19 cellular contexts compared by ENCODE assay signal in genomic region chr15:79105141-79105540, GRCh38. TPM values are rescaled to one million over a fixed set of nuclear protein-coding genes. Genes with fewer than 3 reads are reported as not detected.
DNase-seq lines count a peak whose midpoint lies in the region; ATAC-seq and TF ChIP-seq lines count a peak whose summit lies in the region.
"Had no signal": no experiment of that assay in that cellular context is flagged by ENCODE, and none has a peak within 500 bp of the region (broad histone marks: within the 10 kb centered on the region; RNA-seq: fewer than 3 reads in every experiment).

No MANE protein-coding gene starts in this region.

- H3K79me2 ChIP-seq in H9 (ENCODE audit: insufficient read depth, low read length): no peaks in the 10 kb centered on the region

- H3K9me3 Mint-ChIP-seq in H9 (no peaks in the 10 kb centered on the region), Calu3 (ENCODE audit: low read depth, unreplicated experiment) (no peaks in the 10 kb centered on the region)
- no peaks in the 10 kb centered on the region for H3K9me3 Mint-ChIP-seq in stimulated activated memory B cell treated with anti-CD40 and anti-IgM and Interleukin-4, amounts not matched to agents 10 μg/mL and 1 μg/mL and 100 μg/mL, for 72 hours
- H3K9me3 Mint-ChIP-seq: GM23338 had no signal

- no peak overlapping the region for H3K27ac Mint-ChIP-seq in H9
- peak overlapping the region; percentile 80 for H3K27ac Mint-ChIP-seq in stimulated activated memory B cell treated with anti-CD40 and anti-IgM and Interleukin-4, amounts not matched to agents 10 μg/mL and 1 μg/mL and 100 μg/mL, for 72 hours
- no peak overlapping the region for H3K27ac Mint-ChIP-seq in Calu3 (ENCODE audit: unreplicated experiment)
- H3K27ac Mint-ChIP-seq: B cell; CD4-positive, CD25-positive, alpha-beta regulatory T cell; CD8-positive, alpha-beta memory T cell; GM23338 had no signal

- H3K56ac ChIP-seq in H9 (ENCODE audit: insufficient read length, low read depth, low read length): no peak overlapping the region

- H3K4me3 ChIP-seq in coronary artery: no peak overlapping the region
- H3K4me3 ChIP-seq in esophagus muscularis mucosa: no peak overlapping the region
- H3K4me3 ChIP-seq: BLaER1 treated with 17β-estradiol and CSF1 and Interleukin-3, amounts not matched to agents 10 nM and 100 nM; GM23338 had no signal

- H4K8ac ChIP-seq in H9 (replicated peaks; ENCODE audit: insufficient read length, low read depth, low read length): no peak overlapping the region

- no peaks in the 10 kb centered on the region for H3K9me3 ChIP-seq in H9 (ENCODE audit: control insufficient read depth, low read depth, low read length)
- no peaks in the 10 kb centered on the region for H3K9me3 ChIP-seq in esophagus muscularis mucosa

- intact Hi-C loops in esophagus muscularis mucosa (cut with DNase I) (no loop called here), Calu3 (cut with micrococcal nuclease; ENCODE audit: unreplicated experiment) (no loop called here)

- no peak for TF ChIP-seq CTCF in H9 (conservative IDR thresholded peaks at IDR 0.05)
- no peak for TF ChIP-seq CTCF in coronary artery (IDR thresholded peaks at IDR 0.05)
- TF ChIP-seq CTCF in esophagus muscularis mucosa (IDR thresholded peaks at IDR 0.05): no peak
- no peak for TF ChIP-seq CTCF in Calu3 (IDR thresholded peaks at IDR 0.05; ENCODE audit: unreplicated experiment)

- H3K27me3 ChIP-seq in H9 (ENCODE audit: insufficient read depth, low read length): no peaks in the 10 kb centered on the region; the same call in 1 of the 2 replicates
- H3K27me3 ChIP-seq in esophagus muscularis mucosa: peaks cover 0 to 45% (median under 1%) of the 10 kb centered on the region in 4 donors
- H3K27me3 ChIP-seq: BLaER1 treated with 17β-estradiol and CSF1 and Interleukin-3, amounts not matched to agents 10 nM and 100 nM had no signal

- no peak overlapping the region for H3K9ac ChIP-seq in H9 (ENCODE audit: extremely low read depth, insufficient read length, low read length)
- H3K9ac ChIP-seq: BLaER1 treated with 17β-estradiol and CSF1 and Interleukin-3, amounts not matched to agents 10 nM and 100 nM had no signal

- no peaks in the 10 kb centered on the region for H3K79me1 ChIP-seq in H9 (ENCODE audit: insufficient read depth, low read depth, low read length, poor library complexity, severe bottlenecking)

- H3K23me2 ChIP-seq in H9 (ENCODE audit: insufficient read length, low read depth, low read length, poor library complexity, severe bottlenecking): no peaks in the 10 kb centered on the region

- no peak overlapping the region for H2BK12ac ChIP-seq in H9 (ENCODE audit: insufficient read length, low read depth, low read length)

- H4K20me1 ChIP-seq in H9 (ENCODE audit: control insufficient read depth, insufficient read depth, insufficient read length): no peaks in the 10 kb centered on the region
- H4K20me1 ChIP-seq: BLaER1 treated with 17β-estradiol and CSF1 and Interleukin-3, amounts not matched to agents 10 nM and 100 nM had no signal

- H4K5ac ChIP-seq in H9 (ENCODE audit: insufficient read length, low read depth, low read length): no peak overlapping the region

- CTCF ChIA-PET in Calu3 (lab: Charles Lee): no interaction called here

- H3K4me3 Mint-ChIP-seq in H9 (no peak overlapping the region), Calu3 (ENCODE audit: low read depth, unreplicated experiment) (no peak overlapping the region)
- H3K4me3 Mint-ChIP-seq in stimulated activated memory B cell treated with anti-CD40 and anti-IgM and Interleukin-4, amounts not matched to agents 10 μg/mL and 1 μg/mL and 100 μg/mL, for 72 hours: no peak overlapping the region
- H3K4me3 Mint-ChIP-seq: B cell; CD4-positive, CD25-positive, alpha-beta regulatory T cell; CD8-positive, alpha-beta memory T cell; GM23338 had no signal

- no peak overlapping the region for H3K4ac ChIP-seq in H9 (ENCODE audit: low read depth, low read length)

- no CpG with 5 or more reads among the region's 4 CpGs for WGBS in H9 (ENCODE audit: extremely low coverage, insufficient read length, low lambda C conversion rate)
- WGBS in esophagus muscularis mucosa: 100% methylated on average over 2 of the region's 4 CpGs

- H3K36me3 Mint-ChIP-seq in H9 (ENCODE audit: insufficient read depth in 1 of 3, low read depth in 3 of 3) (no peaks in the 10 kb centered on the region), Calu3 (ENCODE audit: insufficient read depth, unreplicated experiment) (no peaks in the 10 kb centered on the region)
- no peaks in the 10 kb centered on the region for H3K36me3 Mint-ChIP-seq in stimulated activated memory B cell treated with anti-CD40 and anti-IgM and Interleukin-4, amounts not matched to agents 10 μg/mL and 1 μg/mL and 100 μg/mL, for 72 hours
- H3K36me3 Mint-ChIP-seq: CD4-positive, CD25-positive, alpha-beta regulatory T cell; CD8-positive, alpha-beta memory T cell had no signal

- H2BK120ac ChIP-seq in H9 (ENCODE audit: low read depth, low read length, poor library complexity, severe bottlenecking): no peak overlapping the region

- peaks cover 69% of the 10 kb centered on the region for H3K27me3 Mint-ChIP-seq in H9 (ENCODE audit: low read depth)
- H3K27me3 Mint-ChIP-seq in stimulated activated memory B cell treated with anti-CD40 and anti-IgM and Interleukin-4, amounts not matched to agents 10 μg/mL and 1 μg/mL and 100 μg/mL, for 72 hours: peaks cover 44% of the 10 kb centered on the region
- peaks cover 100% of the 10 kb centered on the region for H3K27me3 Mint-ChIP-seq in Calu3 (ENCODE audit: unreplicated experiment)

- H2BK20ac ChIP-seq in H9 (ENCODE audit: low read depth, low read length, poor library complexity, severe bottlenecking): no peak overlapping the region

- no peak overlapping the region for H2BK15ac ChIP-seq in H9 (ENCODE audit: low read depth, low read length)

- no peak for TF ChIP-seq POLR2A in esophagus muscularis mucosa (IDR thresholded peaks at IDR 0.05; ENCODE audit: low read depth)

- H4K91ac ChIP-seq in H9 (ENCODE audit: insufficient read length, low read depth, low read length): no peak overlapping the region

- no peak overlapping the region for H3T11ph ChIP-seq in H9 (ENCODE audit: low read length)

- no peak overlapping the region for H3K14ac ChIP-seq in H9 (ENCODE audit: insufficient read depth, low read length)

- H2AFZ ChIP-seq in H9 (ENCODE audit: low read length): no peak overlapping the region
- H2AFZ ChIP-seq: GM23338 had no signal

- H3K4me1 ChIP-seq in H9 (ENCODE audit: insufficient read depth, low read length) (no peaks in the 10 kb centered on the region), esophagus muscularis mucosa (no peaks in the 10 kb centered on the region)

- no peak overlapping the region for H3K4me2 ChIP-seq in H9 (ENCODE audit: insufficient read depth, insufficient read length, low read length)
- H3K4me2 ChIP-seq: GM23338 had no signal

- ATAC-seq in stimulated activated memory B cell treated with anti-CD40 and anti-IgM and Interleukin-4, amounts not matched to agents 10 μg/mL and 1 μg/mL and 100 μg/mL, for 72 hours: no peak
- ATAC-seq in HG03108 (IDR thresholded peaks at IDR 0.05; ENCODE audit: unreplicated experiment): no peak
- ATAC-seq: GM23338 had no signal

- no peak overlapping the region for H3K18ac ChIP-seq in H9 (ENCODE audit: insufficient read length, low read depth, low read length)

- H3K36me3 ChIP-seq in esophagus muscularis mucosa: no peaks in the 10 kb centered on the region

- DNase-seq in H9 (peak; percentile 8), coronary artery (ENCODE audit: low spot score) (peak; percentile 29), esophagus muscularis mucosa (ENCODE audit: extremely low spot score) (peak; percentile 31), Calu3 (no peak), C1 segment of cervical spinal cord (lab: John Stamatoyannopoulos, UW) (no peak), RPMI8226 (no peak)
- DNase-seq: CD4-positive, CD25-positive, alpha-beta regulatory T cell; CD8-positive, alpha-beta memory T cell; COR-L47; DMS79; GDM1; H7 had no signal

- no peak overlapping the region for H2BK5ac ChIP-seq in H9 (ENCODE audit: insufficient read length, low read length)

- H3K27ac ChIP-seq in H9 (ENCODE audit: insufficient read length, low read depth, low read length) (no peak overlapping the region), coronary artery (no peak overlapping the region), esophagus muscularis mucosa (replicated peaks in 1 of 4) (no peak overlapping the region)
- H3K27ac ChIP-seq: BLaER1 treated with 17β-estradiol and CSF1 and Interleukin-3, amounts not matched to agents 10 nM and 100 nM; HL-60 had no signal

- no peak overlapping the region for H3K23ac ChIP-seq in H9 (ENCODE audit: insufficient read length, low read depth, low read length)

- H3K4me1 Mint-ChIP-seq in H9 (no peaks in the 10 kb centered on the region), Calu3 (ENCODE audit: low read depth, unreplicated experiment) (no peaks in the 10 kb centered on the region)
- peaks cover 29% of the 10 kb centered on the region for H3K4me1 Mint-ChIP-seq in stimulated activated memory B cell treated with anti-CD40 and anti-IgM and Interleukin-4, amounts not matched to agents 10 μg/mL and 1 μg/mL and 100 μg/mL, for 72 hours
- H3K4me1 Mint-ChIP-seq: CD4-positive, CD25-positive, alpha-beta regulatory T cell; CD8-positive, alpha-beta memory T cell; GM23338 had no signal

- no TSS peak for BruUV-seq in Calu3 (replicated peaks; lab: Mats Ljungman, UMichigan)

- no peak overlapping the region for H2AK5ac ChIP-seq in H9 (ENCODE audit: insufficient read length, low read length)

- TF ChIP-seq EP300 in esophagus muscularis mucosa (IDR thresholded peaks at IDR 0.05): no peak

RNA-seq across cellular contexts. Expression of gene RASGRF1, which starts 14.6 kb away (rescaled TPM):
- 0.33 and 0.48 TPM in 2 replicates for total RNA-seq in H9 (2021)
- total RNA-seq in esophagus muscularis mucosa: under 1 TPM in 2 of 4 donors, not detected in 2; 0.17 to 0.23 TPM
- total RNA-seq in Calu3 (2022): 2.2 and 2.9 TPM in 2 replicates
- total RNA-seq: CD4-positive, CD25-positive, alpha-beta regulatory T cell; CD8-positive, alpha-beta memory T cell; Daoy had no signal

Comparison
In these comparisons a context has a peak if more than half of its experiments do, and no peak if none do; other contexts are left out.
1. DNase-seq: peak in H9 (single experiment), coronary artery (single experiment) and esophagus muscularis mucosa (single experiment); none in Calu3 (single experiment), C1 segment of cervical spinal cord (0 of 14) and RPMI8226 (single experiment).